7 cellular contexts compared by ENCODE assay signal in the genomic region with DNA sequence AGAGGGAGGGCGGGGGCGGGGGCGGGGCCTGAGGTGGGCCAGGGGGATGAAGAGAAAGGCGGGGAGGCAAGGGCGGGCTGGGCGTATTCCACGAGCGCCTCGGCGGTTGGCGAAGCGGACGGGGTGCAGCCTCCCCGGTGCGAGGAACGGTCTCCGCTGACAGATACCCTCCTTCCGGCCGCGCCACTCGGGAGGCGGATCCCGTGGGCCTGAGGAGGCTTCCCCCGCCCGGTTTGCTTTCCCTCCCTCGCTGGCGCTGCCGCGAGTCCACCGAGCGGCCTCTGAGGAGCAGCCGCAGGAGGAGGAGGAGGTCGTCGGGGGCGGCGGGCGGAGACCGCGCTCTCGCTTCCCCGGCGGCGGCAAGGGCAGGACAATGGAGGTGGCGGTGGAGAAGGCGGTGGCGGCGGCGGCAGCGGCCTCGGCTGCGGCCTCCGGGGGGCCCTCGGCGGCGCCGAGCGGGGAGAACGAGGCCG. TPM values are rescaled to one million over a fixed set of nuclear protein-coding genes. Genes with fewer than 3 reads are reported as not detected.
DNase-seq lines count a peak whose midpoint lies in the region; ATAC-seq and TF ChIP-seq lines count a peak whose summit lies in the region.

A gene (plus strand): TSS at position 84 of the 473 bp plus-strand sequence. CDS start 290 bp downstream, at position 374.

- peaks cover 2 to 3% (median 3%) of the 10 kb centered on the region in 3 donors for H3K9me3 Mint-ChIP-seq in IgD-negative memory B cell

- H3K4me1 Mint-ChIP-seq in IgD-negative memory B cell: peaks cover 4 to 20% (median 13%) of the 10 kb centered on the region in 3 donors

- H3K27ac Mint-ChIP-seq in IgD-negative memory B cell: peak within 1 kb of the TSS; percentile 72 to 94 (median 93)

- peak within 1 kb of the TSS; percentile 70 for H3K4me3 ChIP-seq in WI38 (ENCODE audit: low read depth, low read length)

- H3K4me3 Mint-ChIP-seq in IgD-negative memory B cell: peak within 1 kb of the TSS; percentile 85 to 98 (median 96)

- no peaks in the 10 kb centered on the region for H3K27me3 Mint-ChIP-seq in IgD-negative memory B cell

- DNase-seq in fibroblast of peridontal ligament (ENCODE audit: extremely low read depth): peak; percentile 95
- peak; percentile 68 for DNase-seq in omental fat pad (ENCODE audit: low spot score)
- DNase-seq in stimulated activated CD4-positive, alpha-beta T cell treated with anti-CD3 and anti-CD28 coated beads, Interleukin-4, amount 100 ng/mL, for 24 hours: no peak

- TF ChIP-seq CTCF in WI38 (IDR thresholded peaks at IDR 0.05; ENCODE audit: low read depth, low read length) (no peak), omental fat pad (IDR thresholded peaks at IDR 0.05) (no peak)

- ATAC-seq in GM18502 (IDR thresholded peaks at IDR 0.05; ENCODE audit: poor library complexity, unreplicated experiment): peak; percentile 78
- ATAC-seq in GM21786 (IDR thresholded peaks at IDR 0.05; ENCODE audit: unreplicated experiment): peak; percentile 68
- ATAC-seq in omental fat pad (ENCODE audit: low FRiP score): peak; percentile 96

- no peaks in the 10 kb centered on the region for H3K36me3 Mint-ChIP-seq in IgD-negative memory B cell

RNA-seq across cellular contexts. Expression of the gene that starts here (rescaled TPM):
- polyA plus RNA-seq in IgD-negative memory B cell: 8.7 TPM
- 10 to 100 TPM in 3 of 4 donors, 1 to 10 TPM in 1; 9.2 to 20.6 (median 11.4) TPM for total RNA-seq in omental fat pad
